1 cellular context compared by ENCODE assay signal in genomic region chr17:66964083-66964771, GRCh38.
TF ChIP-seq lines count a peak whose summit lies in the region.

TSS of gene CACNG4 (plus strand) at chr17:66964707. CDS start at chr17:66964912, 205 bp downstream.

TF ChIP-seq in HEK293, 187 proteins besides CTCF, POLR2A, EP300 and RAD21 (continued from another document):
- TF ChIP-seq SP3 (tag by site-specific recombination; IDR thresholded peaks at IDR 0.05), result 0 out of 2 replicates have a peak, but pooled peaks have one; percentile 19
- TF ChIP-seq ATF2 (tag by site-specific recombination; IDR thresholded peaks at IDR 0.05; ENCODE audit: low read depth), result no peak
- no peak for TF ChIP-seq ZNF645 (tag by site-specific recombination; IDR thresholded peaks at IDR 0.05)
- TF ChIP-seq ZFHX2 (tag by site-specific recombination; conservative IDR thresholded peaks at IDR 0.05), result peak; percentile 66
- TF ChIP-seq KLF7 (tag by site-specific recombination; IDR thresholded peaks at IDR 0.05; ENCODE audit: borderline replicate concordance), result no peak
- no peak for TF ChIP-seq ZNF184 (tag by site-specific recombination; IDR thresholded peaks at IDR 0.05)
- no peak for TF ChIP-seq HOXC10 (CRISPR knock-in tag; IDR thresholded peaks at IDR 0.05)
- TF ChIP-seq ZBTB11 (tag by site-specific recombination; conservative IDR thresholded peaks at IDR 0.05; ENCODE audit: low read depth), result no peak
- no peak for TF ChIP-seq ZNF555 (tag by site-specific recombination; conservative IDR thresholded peaks at IDR 0.05)
- no peak for TF ChIP-seq ZNF843 (tag by site-specific recombination; IDR thresholded peaks at IDR 0.05)
- no peak for TF ChIP-seq ZSCAN30 (tag by site-specific recombination; IDR thresholded peaks at IDR 0.05)
- no peak for TF ChIP-seq ZNF37A (tag by site-specific recombination; IDR thresholded peaks at IDR 0.05)
- no peak for TF ChIP-seq ZNF292 (tag by site-specific recombination; IDR thresholded peaks at IDR 0.05; ENCODE audit: borderline replicate concordance, low read depth)
- TF ChIP-seq KLF1 (tag by site-specific recombination; IDR thresholded peaks at IDR 0.05), result peak; percentile 66
- TF ChIP-seq SALL2 (tag by site-specific recombination; IDR thresholded peaks at IDR 0.05; ENCODE audit: borderline replicate concordance), result no peak
- no peak for TF ChIP-seq OSR2 (tag by site-specific recombination; IDR thresholded peaks at IDR 0.05)
- TF ChIP-seq ZNF138 (tag by site-specific recombination; IDR thresholded peaks at IDR 0.05; ENCODE audit: borderline replicate concordance), result no peak
- TF ChIP-seq ZNF335 (tag by site-specific recombination; conservative IDR thresholded peaks at IDR 0.05), result no peak
- TF ChIP-seq MYNN (tag by site-specific recombination; IDR thresholded peaks at IDR 0.05; ENCODE audit: borderline replicate concordance), result no peak
- no peak for TF ChIP-seq ZNF174 (tag by site-specific recombination; IDR thresholded peaks at IDR 0.05)
- TF ChIP-seq, protein P1, sequence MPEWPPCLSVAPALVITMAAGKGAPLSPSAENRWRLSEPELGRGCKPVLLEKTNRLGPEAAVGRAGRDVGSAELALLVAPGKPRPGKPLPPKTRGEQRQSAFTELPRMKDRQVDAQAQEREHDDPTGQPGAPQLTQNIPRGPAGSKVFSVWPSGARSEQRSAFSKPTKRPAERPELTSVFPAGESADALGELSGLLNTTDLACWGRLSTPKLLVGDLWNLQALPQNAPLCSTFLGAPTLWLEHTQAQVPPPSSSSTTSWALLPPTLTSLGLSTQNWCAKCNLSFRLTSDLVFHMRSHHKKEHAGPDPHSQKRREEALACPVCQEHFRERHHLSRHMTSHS (tag by site-specific recombination; IDR thresholded peaks at IDR 0.05), result no peak
- TF ChIP-seq WT1 (tag by site-specific recombination; IDR thresholded peaks at IDR 0.05), result 0 out of 2 replicates have a peak, but pooled peaks have one; percentile 24
- no peak for TF ChIP-seq IKZF3 (tag by site-specific recombination; IDR thresholded peaks at IDR 0.05)
- no peak for TF ChIP-seq ZNF19 (tag by site-specific recombination; IDR thresholded peaks at IDR 0.05; ENCODE audit: low read depth)
- no peak for TF ChIP-seq ZNF76 (tag by site-specific recombination; IDR thresholded peaks at IDR 0.05; ENCODE audit: borderline replicate concordance, low read depth)
